Comparison of ENCODE assay signal across 27 cellular contexts in the genomic region with DNA sequence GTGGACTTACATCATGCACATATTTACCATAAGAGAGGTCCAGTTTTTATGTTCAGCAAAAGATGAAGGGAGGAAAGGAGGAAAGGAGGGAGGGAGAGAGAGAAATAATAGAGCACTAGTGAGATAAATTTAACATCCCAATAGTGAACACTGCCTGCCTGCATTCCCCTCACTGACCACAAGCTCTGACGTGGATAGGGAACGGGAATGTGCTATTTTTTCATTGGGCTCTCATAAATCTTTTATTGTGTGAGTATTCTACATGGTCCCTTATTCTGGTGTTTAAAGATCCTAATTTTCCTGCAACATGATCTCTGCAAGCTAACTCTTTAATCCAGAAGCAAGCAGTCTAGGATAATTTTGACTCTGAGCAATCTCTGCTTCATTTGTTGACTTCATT.
DNase-seq lines count a peak whose midpoint lies in the region; FAIRE-seq and TF ChIP-seq lines count a peak whose summit lies in the region.
"Had no signal": no experiment of that assay in that cellular context is flagged by ENCODE, and none has a peak within 500 bp of the region (broad histone marks: within the 10 kb centered on the region; RNA-seq: fewer than 3 reads in every experiment).

No MANE protein-coding gene starts in this region.

- H3K27ac ChIP-seq in dorsolateral prefrontal cortex: no peak overlapping the region
- H3K27ac ChIP-seq: foreskin keratinocyte, thyroid gland had no signal

- DNase-seq in EL (peak; percentile 22), M059J (ENCODE audit: low read depth) (peak; percentile 24), chondrocyte (ENCODE audit: low spot score) (no peak), cerebellar nuclear complex (lab: John Stamatoyannopoulos, UW) (no peak), GM19239 (ENCODE audit: insufficient read length, low spot score) (no peak), dorsolateral prefrontal cortex (no peak)
- DNase-seq in stimulated activated CD4-positive, alpha-beta T cell treated with anti-CD3 and anti-CD28 coated beads, Interleukin-4, amount 100 ng/mL, for 4 hours: no peak
- DNase-seq: activated CD4-positive, CD25-positive, alpha-beta regulatory T cell treated with anti-CD3 and anti-CD28 coated beads, Interleukin-2, amount 50 U/mL, for 72 hours; body of pancreas; CD8-positive, alpha-beta T cell; DMS79; foreskin keratinocyte; hippocampal formation; MG63; natural killer cell; NCI-H1436 treated with DMSO at 0.1 percent for 48 hours; NCI-H524 treated with DMSO at 0.1 percent for 48 hours; small intestine; stimulated activated CD4-positive, alpha-beta T cell treated with anti-CD3 and anti-CD28 coated beads, Interleukin-2, amount 100 ng/mL, for 48 hours; stimulated activated naive CD8-positive, alpha-beta T cell treated with anti-CD3 and anti-CD28 coated beads, Interleukin-15, Interleukin-2, amounts not matched to agents 100 U/mL and 50 U/mL, for 24 hours; thyroid gland had no signal

- no peaks in the 10 kb centered on the region for H3K27me3 ChIP-seq in dorsolateral prefrontal cortex
- H3K27me3 ChIP-seq: body of pancreas, foreskin keratinocyte, MG63, thyroid gland had no signal

- no peak for FAIRE-seq in GM19239 (lab: Jason Lieb, UNC)
- FAIRE-seq: endothelial cell of umbilical vein, small intestine had no signal

- intact Hi-C loops in dorsolateral prefrontal cortex (cut with DNase I): no loop called here

- H3K4me1 Mint-ChIP-seq in chondrocyte (ENCODE audit: low read depth) (peaks cover 21% of the 10 kb centered on the region), nephron (peaks cover 44% of the 10 kb centered on the region)
- H3K4me1 Mint-ChIP-seq: natural killer cell had no signal

- H3K36me3 Mint-ChIP-seq in chondrocyte (ENCODE audit: low read depth): peaks cover 52% of the 10 kb centered on the region
- H3K36me3 Mint-ChIP-seq in nephron (ENCODE audit: low read depth): peaks cover 77% of the 10 kb centered on the region

- H3K4me3 Mint-ChIP-seq in chondrocyte (ENCODE audit: unreplicated experiment) (no peak overlapping the region), nephron (peak overlapping the region in 1 of 3 experiments; percentile 3)
- H3K4me3 Mint-ChIP-seq: activated naive CD8-positive, alpha-beta T cell; activated T-helper 1 cell treated with anti-CD3 and anti-CD28 coated beads, Interleukin-12 subunit alpha, Interleukin-12 subunit beta, Interleukin-2, Interleukin-4 antibody, amounts not matched to agents 30 ng/mL and 10 ng/mL and 1 ng/mL, durations not matched to agents 14 hours and 24 hours and 36 hours; CD8-positive, alpha-beta T cell; IgD-negative memory B cell; memory B cell; natural killer cell had no signal

- H3K27me3 Mint-ChIP-seq in chondrocyte (ENCODE audit: low read depth) (no peaks in the 10 kb centered on the region), nephron (ENCODE audit: low read depth) (no peaks in the 10 kb centered on the region)
- H3K27me3 Mint-ChIP-seq: activated naive CD8-positive, alpha-beta T cell; IgD-negative memory B cell; memory B cell had no signal

- no peak overlapping the region for H3K4me3 ChIP-seq in dorsolateral prefrontal cortex
- H3K4me3 ChIP-seq: body of pancreas, MG63, thyroid gland had no signal

- H3K27ac Mint-ChIP-seq in chondrocyte (ENCODE audit: unreplicated experiment): peak overlapping the region; percentile 3
- H3K27ac Mint-ChIP-seq in nephron: peak overlapping the region; percentile 46 to 55 (median 54)
- H3K27ac Mint-ChIP-seq: activated naive CD8-positive, alpha-beta T cell; activated T-helper 1 cell treated with anti-CD3 and anti-CD28 coated beads, Interleukin-12 subunit alpha, Interleukin-12 subunit beta, Interleukin-2, Interleukin-4 antibody, amounts not matched to agents 30 ng/mL and 10 ng/mL and 1 ng/mL, durations not matched to agents 14 hours and 24 hours and 36 hours; CD8-positive, alpha-beta T cell; IgD-negative memory B cell; memory B cell; natural killer cell had no signal

- TF ChIP-seq CTCF in chondrocyte (IDR thresholded peaks at IDR 0.05): peak; percentile 16
- TF ChIP-seq CTCF in nephron (IDR thresholded peaks at IDR 0.05; ENCODE audit: unreplicated experiment in 3 of 3): peak in 1 of 3 experiments; percentile 17
- peak in 2 of 56 donors; percentile 9 to 15 for TF ChIP-seq CTCF in dorsolateral prefrontal cortex (IDR thresholded peaks at IDR 0.05 in 54 of 56, conservative IDR thresholded peaks at IDR 0.05 in 2 of 56; ENCODE audit: low read depth in 1 of 56, partially characterized antibody in 56 of 56)

- no peaks in the 10 kb centered on the region for H3K9me3 Mint-ChIP-seq in chondrocyte (ENCODE audit: low read depth)
- no peaks in the 10 kb centered on the region for H3K9me3 Mint-ChIP-seq in nephron
- H3K9me3 Mint-ChIP-seq: activated T-helper 1 cell treated with anti-CD3 and anti-CD28 coated beads, Interleukin-12 subunit alpha, Interleukin-12 subunit beta, Interleukin-2, Interleukin-4 antibody, amounts not matched to agents 30 ng/mL and 10 ng/mL and 1 ng/mL, durations not matched to agents 14 hours and 24 hours and 36 hours; CD8-positive, alpha-beta T cell; IgD-negative memory B cell; memory B cell; natural killer cell had no signal

Comparison
In these comparisons a context has a peak if more than half of its experiments do, and no peak if none do; other contexts are left out.
1. DNase-seq: peak in EL (single experiment) and M059J (single experiment); none in chondrocyte (single experiment), cerebellar nuclear complex (0 of 2), GM19239 (single experiment), dorsolateral prefrontal cortex (0 of 10) and stimulated activated CD4-positive, alpha-beta T cell treated with anti-CD3 and anti-CD28 coated beads, Interleukin-4, amount 100 ng/mL, for 4 hours (0 of 2).